Comparison of ENCODE assay signal across 2 cellular contexts in genomic region chr7:18538554-18539250, GRCh38.
TF ChIP-seq lines count a peak whose summit lies in the region.

No MANE protein-coding gene starts in this region.

TF ChIP-seq in IMR-90, 13 proteins besides CTCF, POLR2A, EP300 and RAD21 (continued from another document):
- TF ChIP-seq ELK1 (IDR thresholded peaks at IDR 0.05; ENCODE audit: borderline replicate concordance, low read depth, low read length) = no peak
- no peak for TF ChIP-seq CEBPB (IDR thresholded peaks at IDR 0.05; ENCODE audit: low read depth, low read length)
- no peak for TF ChIP-seq NFE2L2 (IDR thresholded peaks at IDR 0.05; ENCODE audit: low read depth, low read length)
- no peak for TF ChIP-seq SMC3 (IDR thresholded peaks at IDR 0.05; ENCODE audit: low read depth, low read length)
- TF ChIP-seq CHD1 (IDR thresholded peaks at IDR 0.05; ENCODE audit: low read depth, low read length) = no peak
- TF ChIP-seq RCOR1 (IDR thresholded peaks at IDR 0.05; ENCODE audit: insufficient replicate concordance, low read length) = no peak
- no peak for TF ChIP-seq FOS (IDR thresholded peaks at IDR 0.05; ENCODE audit: low read depth, low read length)
- no peak for TF ChIP-seq RFX5 (IDR thresholded peaks at IDR 0.05; ENCODE audit: low read depth, low read length)
- TF ChIP-seq BHLHE40 (IDR thresholded peaks at IDR 0.05; ENCODE audit: low read depth, low read length) = no peak
- TF ChIP-seq MXI1 (IDR thresholded peaks at IDR 0.05; ENCODE audit: borderline replicate concordance, low read depth, low read length) = no peak
TF ChIP-seq in IMR-90: peak in this region for 0.

TF ChIP-seq in WTC11, 78 proteins besides CTCF, POLR2A, EP300 and RAD21 (continued from another document):
- TF ChIP-seq, protein P1, sequence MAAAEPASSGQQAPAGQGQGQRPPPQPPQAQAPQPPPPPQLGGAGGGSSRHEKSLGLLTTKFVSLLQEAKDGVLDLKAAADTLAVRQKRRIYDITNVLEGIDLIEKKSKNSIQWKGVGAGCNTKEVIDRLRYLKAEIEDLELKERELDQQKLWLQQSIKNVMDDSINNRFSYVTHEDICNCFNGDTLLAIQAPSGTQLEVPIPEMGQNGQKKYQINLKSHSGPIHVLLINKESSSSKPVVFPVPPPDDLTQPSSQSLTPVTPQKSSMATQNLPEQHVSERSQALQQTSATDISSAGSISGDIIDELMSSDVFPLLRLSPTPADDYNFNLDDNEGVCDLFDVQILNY (CRISPR knock-in tag; IDR thresholded peaks at IDR 0.05) = no peak
- TF ChIP-seq TCF7 (CRISPR knock-in tag; IDR thresholded peaks at IDR 0.05; ENCODE audit: low read depth) (no peak), ZNF263 (CRISPR knock-in tag; IDR thresholded peaks at IDR 0.05; ENCODE audit: low read depth) (no peak)
